ENCODE assay signal across 8 cellular contexts in genomic region chr14:24279301-24280186, GRCh38. TPM values are rescaled to one million over a fixed set of nuclear protein-coding genes. Genes with fewer than 3 reads are reported as not detected.
DNase-seq lines count a peak whose midpoint lies in the region; ATAC-seq and TF ChIP-seq lines count a peak whose summit lies in the region.

No MANE protein-coding gene starts in this region.

- H3K4me3 Mint-ChIP-seq in activated T-cell treated with anti-CD3 and anti-CD28 coated beads, Interleukin-2, amount 50 U/mL, for 24 hours, result peak overlapping the region; percentile 18
- no peak overlapping the region for H3K4me3 Mint-ChIP-seq in immature natural killer cell
- no peak overlapping the region for H3K4me3 Mint-ChIP-seq in nephron progenitor cell

- TF ChIP-seq POLR2A in vagina (IDR thresholded peaks at IDR 0.05), result no peak

- no peaks in the 10 kb centered on the region for H3K27me3 Mint-ChIP-seq in activated T-cell treated with anti-CD3 and anti-CD28 coated beads, Interleukin-2, amount 50 U/mL, for 24 hours
- H3K27me3 Mint-ChIP-seq in immature natural killer cell (ENCODE audit: low read depth in 3 of 3) (peaks cover 0 to 3% (median 1%) of the 10 kb centered on the region in 3 donors), nephron progenitor cell (ENCODE audit: low read depth, poor library complexity) (peaks cover 12% of the 10 kb centered on the region)

- peak overlapping the region; percentile 77 for H3K27ac Mint-ChIP-seq in activated T-cell treated with anti-CD3 and anti-CD28 coated beads, Interleukin-2, amount 50 U/mL, for 24 hours
- peak overlapping the region in 4 of 6 donors; percentile 58 to 88 (median 79) for H3K27ac Mint-ChIP-seq in immature natural killer cell
- no peak overlapping the region for H3K27ac Mint-ChIP-seq in nephron progenitor cell

- intact Hi-C loops in vagina (cut with DNase I), result no loop called here

- no peak overlapping the region for H3K4me3 ChIP-seq in vagina

- DNase-seq in CD1c-positive myeloid dendritic cell (ENCODE audit: extremely low spot score), result peak; percentile 47
- peak; percentile 32 for DNase-seq in MV-4-11 (lab: John Stamatoyannopoulos, UW)
- peak; percentile 69 for DNase-seq in activated T-cell treated with anti-CD3 and anti-CD28 coated beads, Interleukin-2, amount 50 U/mL, for 24 hours
- DNase-seq in immature natural killer cell, result peak in 2 of 3 donors; percentile 22 to 23
- DNase-seq in vagina (ENCODE audit: extremely low spot score in 2 of 2), result no peak
- no peak for DNase-seq in nephron progenitor cell
- no peak for DNase-seq in NK-92 (lab: John Stamatoyannopoulos, UW; ENCODE audit: unreplicated experiment)

- H3K4me1 Mint-ChIP-seq in activated T-cell treated with anti-CD3 and anti-CD28 coated beads, Interleukin-2, amount 50 U/mL, for 24 hours (ENCODE audit: low read depth), result peaks cover 49% of the 10 kb centered on the region
- H3K4me1 Mint-ChIP-seq in immature natural killer cell (peaks cover 5 to 8% of the 10 kb centered on the region in 2 donors), nephron progenitor cell (no peaks in the 10 kb centered on the region)

- peak overlapping the region; percentile 8 for H3K27ac ChIP-seq in vagina

- H3K36me3 Mint-ChIP-seq in activated T-cell treated with anti-CD3 and anti-CD28 coated beads, Interleukin-2, amount 50 U/mL, for 24 hours (ENCODE audit: low read depth), result no peaks in the 10 kb centered on the region
- H3K36me3 Mint-ChIP-seq in immature natural killer cell (peaks cover 0 to 6% (median 0%) of the 10 kb centered on the region in 3 donors), nephron progenitor cell (ENCODE audit: low read depth) (no peaks in the 10 kb centered on the region)

- peaks cover 6% of the 10 kb centered on the region for H3K4me1 ChIP-seq in vagina

- TF ChIP-seq CTCF in vagina (IDR thresholded peaks at IDR 0.05) (no peak), nephron progenitor cell (IDR thresholded peaks at IDR 0.05) (no peak)

- H3K9me3 ChIP-seq in vagina, result no peaks in the 10 kb centered on the region

- no peaks in the 10 kb centered on the region for H3K36me3 ChIP-seq in vagina

- peak; percentile 79 for ATAC-seq in GM19463 (IDR thresholded peaks at IDR 0.05; ENCODE audit: unreplicated experiment)

- H3K27me3 ChIP-seq in vagina, result no peaks in the 10 kb centered on the region

- H3K9me3 Mint-ChIP-seq in activated T-cell treated with anti-CD3 and anti-CD28 coated beads, Interleukin-2, amount 50 U/mL, for 24 hours, result peaks cover 2% of the 10 kb centered on the region
- H3K9me3 Mint-ChIP-seq in immature natural killer cell (no peaks in the 10 kb centered on the region), nephron progenitor cell (no peaks in the 10 kb centered on the region)

RNA-seq across cellular contexts. Expression of gene RABGGTA, which starts 8.1 kb away (rescaled TPM):
- polyA plus RNA-seq in immature natural killer cell, result 10 to 100 TPM; 23.3 to 52.0 (median 38.6) TPM
- 43.5 TPM for total RNA-seq in vagina

RNA-seq across cellular contexts. Expression of gene TGM1, which starts 16.6 kb away (rescaled TPM):
- under 1 TPM in 1 of 3 donors, not detected in 2; 0.41 TPM for polyA plus RNA-seq in immature natural killer cell
- 269 TPM for total RNA-seq in vagina

RNA-seq across cellular contexts. Expression of gene DHRS1, which starts 20.0 kb away (rescaled TPM):
- 10 to 100 TPM; 31.4 to 35.9 (median 31.7) TPM for polyA plus RNA-seq in immature natural killer cell
- total RNA-seq in vagina, result 84.2 TPM

RNA-seq across cellular contexts. Expression of gene NOP9, which starts 20.1 kb away (rescaled TPM):
- 1 to 10 TPM in 2 of 3 donors, not detected in 1; 1.4 to 2.4 TPM for polyA plus RNA-seq in immature natural killer cell
- total RNA-seq in vagina, result 13.8 TPM

RNA-seq across cellular contexts. Expression of gene CIDEB, which starts 28.2 kb away (rescaled TPM):
- 10 to 100 TPM; 31.6 to 81.9 (median 52.1) TPM for polyA plus RNA-seq in immature natural killer cell
- total RNA-seq in vagina, result 16.0 TPM

Comparison
In these comparisons a context has a peak if more than half of its experiments do, and no peak if none do; other contexts are left out.
1. DNase-seq: peak in CD1c-positive myeloid dendritic cell (single experiment), MV-4-11 (single experiment), activated T-cell treated with anti-CD3 and anti-CD28 coated beads, Interleukin-2, amount 50 U/mL, for 24 hours (single experiment) and immature natural killer cell (2 of 3); none in vagina (0 of 2), nephron progenitor cell (single experiment) and NK-92 (single experiment).